Comparison of ENCODE assay signal across 3 cellular contexts in genomic region chr16:76371441-76371840, GRCh38.
"Had no signal": no experiment of that assay in that cellular context is flagged by ENCODE, and none has a peak within 500 bp of the region (broad histone marks: within the 10 kb centered on the region; RNA-seq: fewer than 3 reads in every experiment).

No MANE protein-coding gene starts in this region.

- ATAC-seq: GM12878 had no signal

- H3K4me3 ChIP-seq: GM12878 had no signal

- DNase-seq: GDM1, GF-D8 had no signal
